ENCODE assay signal across 10 cellular contexts in genomic region chr14:91202234-91202974, GRCh38. TPM values are rescaled to one million over a fixed set of nuclear protein-coding genes. Genes with fewer than 3 reads are reported as not detected.
DNase-seq lines count a peak whose midpoint lies in the region; TF ChIP-seq lines count a peak whose summit lies in the region.
"Had no signal": no experiment of that assay in that cellular context is flagged by ENCODE, and none has a peak within 500 bp of the region (broad histone marks: within the 10 kb centered on the region; RNA-seq: fewer than 3 reads in every experiment).

No MANE protein-coding gene starts in this region.

- TF ChIP-seq CTCF in fibroblast of the aortic adventitia (IDR thresholded peaks at IDR 0.05; ENCODE audit: insufficient read depth, low read length) (no peak), smooth muscle cell (IDR thresholded peaks at IDR 0.05; ENCODE audit: borderline replicate concordance, insufficient read depth, poor library complexity, severe bottlenecking) (no peak)

- H3K9ac ChIP-seq in smooth muscle cell (ENCODE audit: low read depth) = no peak overlapping the region

- no peak overlapping the region for H2AFZ ChIP-seq in smooth muscle cell (ENCODE audit: low read depth)

- 73% methylated on average over 15 of the region's 15 CpGs for WGBS in smooth muscle cell (ENCODE audit: low lambda C conversion rate)

- DNase-seq in H4 (ENCODE audit: low spot score) (peak; percentile 61), UCSD-AML1 (lab: John Stamatoyannopoulos, UW; ENCODE audit: unreplicated experiment) (peak; percentile 84), fibroblast of the aortic adventitia (ENCODE audit: low read depth) (peak; percentile 75), smooth muscle cell (lab: John Stamatoyannopoulos, UW; ENCODE audit: unreplicated experiment) (no peak), kidney tubule cell (ENCODE audit: low spot score) (no peak), cerebellum (ENCODE audit: low spot score) (no peak), NOMO-1 treated with DMSO at 0.1 percent for 48 hours (lab: John Stamatoyannopoulos, UW; ENCODE audit: unreplicated experiment) (no peak)
- DNase-seq: foreskin fibroblast; pancreas; stimulated activated naive CD4-positive, alpha-beta T cell treated with Interleukin-2 at 50 U/mL for 16 hours had no signal

- no peaks in the 10 kb centered on the region for H3K27me3 ChIP-seq in smooth muscle cell (ENCODE audit: low read depth)
- H3K27me3 ChIP-seq: pancreas had no signal

- H3K4me3 ChIP-seq in fibroblast of the aortic adventitia (ENCODE audit: low read depth, low read length) (no peak overlapping the region), smooth muscle cell (no peak overlapping the region)
- H3K4me3 ChIP-seq: pancreas had no signal

- no peaks in the 10 kb centered on the region for H3K9me3 ChIP-seq in smooth muscle cell (replicated peaks; ENCODE audit: low read depth)
- H3K9me3 ChIP-seq: pancreas had no signal

- no peak overlapping the region for H3K4me2 ChIP-seq in smooth muscle cell

- no peaks in the 10 kb centered on the region for H3F3A ChIP-seq in smooth muscle cell (ENCODE audit: low read depth)

- H3K27ac ChIP-seq in smooth muscle cell (ENCODE audit: low read depth) = peak overlapping the region; percentile 13
- H3K27ac ChIP-seq: pancreas had no signal

- H3K4me1 ChIP-seq in smooth muscle cell (ENCODE audit: low read depth) = no peaks in the 10 kb centered on the region
- H3K4me1 ChIP-seq: pancreas had no signal

- no peaks in the 10 kb centered on the region for H4K20me1 ChIP-seq in smooth muscle cell (ENCODE audit: low read depth)

- no peaks in the 10 kb centered on the region for H3K36me3 ChIP-seq in smooth muscle cell (ENCODE audit: low read depth)

- no peaks in the 10 kb centered on the region for H3K79me2 ChIP-seq in smooth muscle cell (ENCODE audit: low read depth)

RNA-seq across cellular contexts. Expression of gene GPR68, which starts 42.1 kb away (rescaled TPM):
- total RNA-seq in H4 (2014; rRNA removed; shearing (Covaris generic)) = 0.04 TPM in 1 of 2 replicates, not detected in the other
- total RNA-seq in fibroblast of the aortic adventitia (ENCODE audit: low replicate concordance) (1.3 and 17.1 TPM in 2 replicates), smooth muscle cell (2.6 and 4.4 TPM in 2 replicates), cerebellum (5.8 TPM)
- polyA plus RNA-seq in smooth muscle cell = 2.9 and 3.2 TPM in 2 replicates

Comparison
In these comparisons a context has a peak if more than half of its experiments do, and no peak if none do; other contexts are left out.
1. DNase-seq: peak in H4 (single experiment), UCSD-AML1 (single experiment) and fibroblast of the aortic adventitia (single experiment); none in smooth muscle cell (single experiment), kidney tubule cell (single experiment), cerebellum (single experiment) and NOMO-1 treated with DMSO at 0.1 percent for 48 hours (single experiment).